In the genomic region with DNA sequence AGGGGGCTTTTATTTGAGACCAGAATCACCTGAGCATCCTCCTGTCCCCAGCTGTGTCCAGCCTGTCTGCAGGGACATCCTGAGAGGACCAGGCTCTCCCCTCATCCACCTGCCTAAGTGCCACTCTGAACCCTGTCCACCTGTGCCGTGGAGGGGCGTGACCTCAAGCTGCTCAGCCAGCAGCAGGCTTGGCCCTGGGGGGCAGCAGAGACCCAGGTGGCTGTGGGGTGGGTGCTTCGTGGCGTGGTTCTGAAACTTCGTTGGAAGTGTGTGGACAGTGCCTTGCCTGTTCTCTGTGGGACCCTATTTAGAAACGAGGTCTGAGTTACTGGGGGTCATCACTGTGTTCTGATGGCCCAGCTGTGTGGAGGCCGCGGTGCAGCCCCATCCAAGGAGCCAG, we compare ENCODE assay signal across 24 cellular contexts.
DNase-seq lines count a peak whose midpoint lies in the region; ATAC-seq, FAIRE-seq and TF ChIP-seq lines count a peak whose summit lies in the region.
"Had no signal": no experiment of that assay in that cellular context is flagged by ENCODE, and none has a peak within 500 bp of the region (broad histone marks: within the 10 kb centered on the region; RNA-seq: fewer than 3 reads in every experiment).

No MANE protein-coding gene starts in this region.

- H3K79me2 ChIP-seq in HepG2 (ENCODE audit: insufficient read depth, low read length) (peaks cover 33% of the 10 kb centered on the region), osteoblast (ENCODE audit: insufficient read depth, low read length) (no peaks in the 10 kb centered on the region)

- BruUV-seq in HepG2 (replicated peaks; lab: Mats Ljungman, UMichigan) = no TSS peak

- H3K4me3 ChIP-seq in HepG2 (replicated peaks in 1 of 3; ENCODE audit: insufficient read depth in 1 of 3, low read depth in 2 of 3, low read length in 3 of 3) (no peak overlapping the region), osteoblast (ENCODE audit: insufficient read depth, low read length) (no peak overlapping the region)
- H3K4me3 ChIP-seq: BLaER1 treated with 17β-estradiol and CSF1 and Interleukin-3, amounts not matched to agents 10 nM and 100 nM had no signal

- DNase-seq in HTR-8/SVneo (ENCODE audit: insufficient read length, low spot score) (no peak), RWPE1 (ENCODE audit: low spot score) (no peak), HepG2 (ENCODE audit: low spot score) (no peak), osteoblast (ENCODE audit: insufficient read length, low spot score, missing footprints) (peak; percentile 59), NCI-H1436 treated with DMSO at 0.1 percent for 48 hours (lab: John Stamatoyannopoulos, UW) (no peak)
- DNase-seq: 8988T; ACHN; BE2C; Caco-2; Calu3; CD4-positive, alpha-beta T cell; CD8-positive, alpha-beta T cell; DMS79 treated with DMSO at 0.1 percent for 48 hours; GF-D8 had no signal

- no peak overlapping the region for H3K4me2 ChIP-seq in HepG2 (ENCODE audit: low read depth, low read length)
- H3K4me2 ChIP-seq in osteoblast (ENCODE audit: insufficient read depth, low read length) = no peak overlapping the region
- H3K4me2 ChIP-seq: BLaER1 treated with 17β-estradiol and CSF1 and Interleukin-3, amounts not matched to agents 10 nM and 100 nM had no signal

- no peak for TF ChIP-seq EP300 in HepG2 (IDR thresholded peaks at IDR 0.05; ENCODE audit: low read depth in 2 of 2, low read length in 2 of 2)
- no peak for TF ChIP-seq EP300 in HepG2 (CRISPR knock-in tag; IDR thresholded peaks at IDR 0.05; ENCODE audit: borderline replicate concordance)

- POLR2A ChIA-PET in RWPE1 (lab: Yijun Ruan, JAX; ENCODE audit: low non-redundant PET) (no interaction called here), HepG2 (lab: Yijun Ruan, JAX) (no interaction called here)

- no peak overlapping the region for H3K9ac ChIP-seq in HepG2 (ENCODE audit: insufficient read depth, low read depth, low read length)

- in situ Hi-C loops in HepG2 (cut with HindIII; ENCODE audit: extremely low pct_ligation_motif_present, low pct_unique_long_range_greater_than_20kb) = no loop called here

- H2AFZ ChIP-seq in HepG2 (ENCODE audit: low read length) = no peak overlapping the region
- H2AFZ ChIP-seq in osteoblast (ENCODE audit: low read length) = no peak overlapping the region

- no peak for TF ChIP-seq CTCF in RWPE1 (conservative IDR thresholded peaks at IDR 0.05; ENCODE audit: low read depth)
- no peak for TF ChIP-seq CTCF in HepG2 (CRISPR knock-in tag; IDR thresholded peaks at IDR 0.05)
- TF ChIP-seq CTCF in osteoblast (IDR thresholded peaks at IDR 0.05; ENCODE audit: extremely low read depth, low read depth, low read length) = no peak

- H3K36me3 ChIP-seq in HepG2 (replicated peaks in 1 of 2; ENCODE audit: control insufficient read depth in 1 of 2, insufficient read depth in 2 of 2, low read length in 2 of 2) (peaks cover 30 to 58% of the 10 kb centered on the region in 2 experiments; a peak in 4 of 5 replicates), osteoblast (ENCODE audit: insufficient read depth, low read length) (peaks cover 4% of the 10 kb centered on the region)

- TF ChIP-seq POLR2A in HepG2 (IDR thresholded peaks at IDR 0.05; ENCODE audit: insufficient read depth in 1 of 2, low read depth in 2 of 2, low read length in 2 of 2) = no peak

- H3K4me1 ChIP-seq in HepG2 (ENCODE audit: insufficient read depth, low read length) (peaks cover 35% of the 10 kb centered on the region), osteoblast (ENCODE audit: insufficient read depth, low read length) (peaks cover 12% of the 10 kb centered on the region)
- H3K4me1 ChIP-seq: BE2C had no signal

- H3K9me3 ChIP-seq in HepG2 (ENCODE audit: low read length) = no peaks in the 10 kb centered on the region
- H3K9me3 ChIP-seq in osteoblast (ENCODE audit: low read depth, low read length) = no peaks in the 10 kb centered on the region
- H3K9me3 ChIP-seq: BE2C, Caco-2 had no signal

- TF ChIP-seq RAD21 in HepG2 (CRISPR knock-in tag; IDR thresholded peaks at IDR 0.05) = no peak

- WGBS in HepG2 (ENCODE audit: low lambda C conversion rate) = 100% methylated on average over 3 of the region's 8 CpGs

- ATAC-seq in HepG2 (no peak), HG03097 (IDR thresholded peaks at IDR 0.05; ENCODE audit: low FRiP score, unreplicated experiment) (no peak), HG02981 (IDR thresholded peaks at IDR 0.05; ENCODE audit: unreplicated experiment) (no peak), HG03280 (IDR thresholded peaks at IDR 0.05; ENCODE audit: unreplicated experiment) (no peak)
- ATAC-seq: CD8-positive, alpha-beta T cell had no signal

- no peaks in the 10 kb centered on the region for H3K27me3 ChIP-seq in HepG2 (ENCODE audit: control insufficient read depth in 1 of 2, insufficient read depth in 2 of 2, low read length in 2 of 2)
- H3K27me3 ChIP-seq in osteoblast (ENCODE audit: insufficient read depth, low read length) = no peaks in the 10 kb centered on the region
- H3K27me3 ChIP-seq: BE2C; BLaER1 treated with 17β-estradiol and CSF1 and Interleukin-3, amounts not matched to agents 10 nM and 100 nM had no signal

- FAIRE-seq in HTR-8/SVneo (lab: Jason Lieb, UNC) (peak; percentile 55), HepG2 (lab: Jason Lieb, UNC) (no peak)
- FAIRE-seq: A204.1, D721Med, G401.6, GM12891, GM19239 had no signal

- H4K20me1 ChIP-seq in HepG2 (ENCODE audit: insufficient read depth, low read length) (peaks cover 28% of the 10 kb centered on the region), osteoblast (ENCODE audit: insufficient read depth, low read length) (peaks cover 4% of the 10 kb centered on the region)

- intact Hi-C loops in HepG2 (cut with micrococcal nuclease; ENCODE audit: unreplicated experiment) = no loop called here

- peak overlapping the region; percentile 4; the same call in 1 of the 2 replicates for H3K27ac ChIP-seq in RWPE1
- H3K27ac ChIP-seq in HepG2 (ENCODE audit: extremely low read length, insufficient read depth, low read length) = no peak overlapping the region
- H3K27ac ChIP-seq in osteoblast (ENCODE audit: low read depth, low read length) = no peak overlapping the region
- H3K27ac ChIP-seq: C4-2B had no signal

- CTCF ChIA-PET in RWPE1 (lab: Yijun Ruan, JAX) = interaction anchor here (0.9 to 1.1 kb wide), 3 partner anchors 11 to 136 kb away, joined by 3 read pairs; no protein-coding TSS in a partner anchor
- CTCF ChIA-PET in HepG2 (lab: Yijun Ruan, JAX; ENCODE audit: low intra/inter-chr PET ratio, low total read pairs) = no interaction called here

TF ChIP-seq in HepG2, 621 proteins besides CTCF, POLR2A, EP300 and RAD21:
- no peak for TF ChIP-seq NR1H2 (CRISPR knock-in tag; IDR thresholded peaks at IDR 0.05; ENCODE audit: borderline replicate concordance, low read depth)
- TF ChIP-seq EZH2 (conservative IDR thresholded peaks at IDR 0.05; ENCODE audit: low read depth, low read length) = no peak
- TF ChIP-seq AGO2 (optimal IDR thresholded peaks at IDR 0.05; ENCODE audit: low read depth, low read length) = peak; percentile 7
- TF ChIP-seq NFIB (CRISPR knock-in tag; IDR thresholded peaks at IDR 0.05; ENCODE audit: borderline replicate concordance) = no peak
- no peak for TF ChIP-seq TGIF2 (CRISPR knock-in tag; IDR thresholded peaks at IDR 0.05)
- TF ChIP-seq, protein P1, sequence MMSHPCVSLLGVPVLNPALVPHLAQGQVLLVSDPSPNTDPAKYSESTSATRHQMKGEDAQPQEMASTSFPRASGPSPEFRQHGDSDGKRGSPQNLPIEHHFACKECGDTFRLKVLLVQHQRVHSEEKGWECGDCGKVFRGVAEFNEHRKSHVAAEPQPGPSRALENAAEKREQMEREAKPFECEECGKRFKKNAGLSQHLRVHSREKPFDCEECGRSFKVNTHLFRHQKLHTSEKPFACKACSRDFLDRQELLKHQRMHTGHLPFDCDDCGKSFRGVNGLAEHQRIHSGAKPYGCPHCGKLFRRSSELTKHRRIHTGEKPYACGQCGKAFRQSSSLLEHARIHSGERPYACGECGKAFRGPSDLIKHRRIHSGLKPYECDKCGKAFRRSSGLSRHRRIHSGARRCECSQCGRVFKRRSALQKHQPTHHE (CRISPR knock-in tag; IDR thresholded peaks at IDR 0.05; ENCODE audit: borderline replicate concordance) = no peak
